Comparison of ENCODE assay signal across 8 cellular contexts in genomic region chr19:873084-874019, GRCh38. TPM values are rescaled to one million over a fixed set of nuclear protein-coding genes. Genes with fewer than 3 reads are reported as not detected.
A peak's percentile ranks its signal among the peaks of the same experiment; 100 is the strongest.
DNase-seq lines count a peak whose midpoint lies in the region; ATAC-seq and TF ChIP-seq lines count a peak whose summit lies in the region.

No MANE protein-coding gene starts in this region.

- no peak overlapping the region for H3K4me3 ChIP-seq in GM12864 (ENCODE audit: low read depth, low read length)
- no peak overlapping the region for H3K4me3 ChIP-seq in left lung

- H3K36me3 ChIP-seq in left lung: peaks cover 0 to 72% of the 10 kb centered on the region in 2 donors

- intact Hi-C loops in left lung (cut with DNase I): no loop called here

- no peaks in the 10 kb centered on the region for H3K27me3 ChIP-seq in left lung

- no peaks in the 10 kb centered on the region for H3K9me3 ChIP-seq in left lung

- ATAC-seq in left lung (peak; percentile 4), HG03135 (IDR thresholded peaks at IDR 0.05; ENCODE audit: unreplicated experiment) (no peak)

- peak; percentile 77 for DNase-seq in GM12864 (ENCODE audit: low read depth)
- peak; percentile 71 for DNase-seq in OCI-M1 (lab: John Stamatoyannopoulos, UW)
- peak; percentile 79 to 81 for DNase-seq in activated T-cell treated with anti-CD3 and anti-CD28 coated beads, Interleukin-2, amount 50 U/mL, for 48 hours
- DNase-seq in left lung: peak in 1 of 2 donors; percentile 82
- no peak for DNase-seq in NCI-H1930 (lab: John Stamatoyannopoulos, UW)
- DNase-seq in NCI-H1092 treated with DMSO at 0.1 percent for 48 hours (lab: John Stamatoyannopoulos, UW): no peak
- no peak for DNase-seq in SIG-M5 treated with dmso at 0.1 percent for 504 hours (lab: John Stamatoyannopoulos, UW; ENCODE audit: unreplicated experiment)

- no peak overlapping the region for H3K27ac ChIP-seq in left lung

- TF ChIP-seq CTCF in GM12864 (IDR thresholded peaks at IDR 0.05; ENCODE audit: low read depth, low read length, missing control alignments) (no peak), left lung (IDR thresholded peaks at IDR 0.05) (no peak)

- peaks cover 0 to 25% of the 10 kb centered on the region in 2 donors for H3K4me1 ChIP-seq in left lung

RNA-seq across cellular contexts. Expression of gene CFD, which starts 13.9 kb away (rescaled TPM):
- total RNA-seq in left lung: 10 to 100 TPM; 78.0 to 85.3 TPM

RNA-seq across cellular contexts. Expression of gene MED16, which starts 19.6 kb away (rescaled TPM):
- total RNA-seq in left lung: 10 to 100 TPM; 51.7 to 55.8 TPM

RNA-seq across cellular contexts. Expression of gene RNU6-9, which starts 19.9 kb away (rescaled TPM):
- total RNA-seq in left lung: not detected

RNA-seq across cellular contexts. Expression of gene ELANE, which starts 21.2 kb away (rescaled TPM):
- 1 to 10 TPM in 1 of 2 donors, under 1 TPM in 1; 0.89 to 1.3 TPM for total RNA-seq in left lung

RNA-seq across cellular contexts. Expression of gene PRTN3, which starts 32.6 kb away (rescaled TPM):
- under 1 TPM; 0.55 to 0.58 TPM for total RNA-seq in left lung

Comparison
In these comparisons a context has a peak if more than half of its experiments do, and no peak if none do; other contexts are left out.
1. DNase-seq: peak in GM12864 (single experiment), OCI-M1 (single experiment) and activated T-cell treated with anti-CD3 and anti-CD28 coated beads, Interleukin-2, amount 50 U/mL, for 48 hours (2 of 2); none in NCI-H1930 (0 of 2), NCI-H1092 treated with DMSO at 0.1 percent for 48 hours (single experiment) and SIG-M5 treated with dmso at 0.1 percent for 504 hours (single experiment).